Comparison of ENCODE assay signal across 2 cellular contexts in genomic region chr16:14286381-14287230, GRCh38.
TF ChIP-seq lines count a peak whose summit lies in the region.

No MANE protein-coding gene starts in this region.

TF ChIP-seq in A549, 52 proteins besides CTCF, POLR2A, EP300 and RAD21 (continued from another document):
- TF ChIP-seq KDM1A (IDR thresholded peaks at IDR 0.05; ENCODE audit: low read depth), result peak; percentile 95
- peak; percentile 83; the same call in 1 of the 2 replicates for TF ChIP-seq RCOR1 (IDR thresholded peaks at IDR 0.05; ENCODE audit: low read depth, low read length)
- no peak for TF ChIP-seq ESRRA (IDR thresholded peaks at IDR 0.05; ENCODE audit: borderline replicate concordance, low read length)
TF ChIP-seq in A549: peak in this region for 3.

TF ChIP-seq in GM12878, 131 proteins besides CTCF, POLR2A, EP300 and RAD21 (continued from another document):
- TF ChIP-seq ZNF687 (IDR thresholded peaks at IDR 0.05) (0 out of 2 replicates have a peak, but pooled peaks have one; percentile 37), SMC3 (IDR thresholded peaks at IDR 0.05; ENCODE audit: borderline replicate concordance, low read length) (peak; percentile 8; the same call in 1 of the 2 replicates), CREM (IDR thresholded peaks at IDR 0.05; ENCODE audit: low read depth) (0 out of 2 replicates have a peak, but pooled peaks have one; percentile 25), KLF5 (IDR thresholded peaks at IDR 0.05; ENCODE audit: partially characterized antibody) (no peak), ATF7 (IDR thresholded peaks at IDR 0.05; ENCODE audit: low read depth) (peak; percentile 21; the same call in 1 of the 2 replicates), ZNF217 (IDR thresholded peaks at IDR 0.05) (peak; percentile 93), MEF2B (IDR thresholded peaks at IDR 0.05; ENCODE audit: partially characterized antibody, poor library complexity, severe bottlenecking) (peak; percentile 35), ESRRA (IDR thresholded peaks at IDR 0.05; ENCODE audit: low read length) (0 out of 2 replicates have a peak, but pooled peaks have one; percentile 25), FOS (IDR thresholded peaks at IDR 0.05; ENCODE audit: borderline replicate concordance, extremely low read depth, insufficient read length) (no peak), SMARCA5 (IDR thresholded peaks at IDR 0.05) (peak; percentile 95), CREB1 (IDR thresholded peaks at IDR 0.05; ENCODE audit: low read depth) (peak; percentile 56), RB1 (IDR thresholded peaks at IDR 0.05; ENCODE audit: borderline replicate concordance) (no peak), YY1 (IDR thresholded peaks at IDR 0.05; ENCODE audit: low read depth, low read length) (peak; percentile 52; the same call in 1 of the 2 replicates), RELA (IDR thresholded peaks at IDR 0.05; ENCODE audit: borderline replicate concordance, partially characterized antibody) (peak; percentile 7), IRF5 (IDR thresholded peaks at IDR 0.05; ENCODE audit: borderline replicate concordance) (no peak), TCF3 (IDR thresholded peaks at IDR 0.05; ENCODE audit: borderline replicate concordance, insufficient read depth, low read depth, low read length) (0 out of 2 replicates have a peak, but pooled peaks have one; percentile 43), RBBP5 (conservative IDR thresholded peaks at IDR 0.05) (no peak), PAX8 (IDR thresholded peaks at IDR 0.05) (no peak), HCFC1 (IDR thresholded peaks at IDR 0.05; ENCODE audit: low read length) (no peak), RCOR1 (conservative IDR thresholded peaks at IDR 0.05; ENCODE audit: low read depth, low read length) (peak; percentile 55; the same call in 1 of the 2 replicates), ZNF274 (IDR thresholded peaks at IDR 0.05; ENCODE audit: insufficient read depth, insufficient read length) (no peak), MTA2 (IDR thresholded peaks at IDR 0.05; ENCODE audit: low read depth) (no peak), IKZF2 (IDR thresholded peaks at IDR 0.05) (peak in 1 of 2 experiments; percentile 23; a peak in 1 of 4 replicates), CBX5 (IDR thresholded peaks at IDR 0.05; ENCODE audit: low read depth) (0 out of 2 replicates have a peak, but pooled peaks have one; percentile 23), HDAC2 (IDR thresholded peaks at IDR 0.05) (no peak), ZSCAN29 (IDR thresholded peaks at IDR 0.05) (no peak), ATF2 (IDR thresholded peaks at IDR 0.05; ENCODE audit: low read length) (no peak), NBN (IDR thresholded peaks at IDR 0.05) (no peak), CBFB (IDR thresholded peaks at IDR 0.05; ENCODE audit: low read depth) (no peak)
- TF ChIP-seq, protein P1, sequence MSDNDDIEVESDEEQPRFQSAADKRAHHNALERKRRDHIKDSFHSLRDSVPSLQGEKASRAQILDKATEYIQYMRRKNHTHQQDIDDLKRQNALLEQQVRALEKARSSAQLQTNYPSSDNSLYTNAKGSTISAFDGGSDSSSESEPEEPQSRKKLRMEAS (IDR thresholded peaks at IDR 0.05; ENCODE audit: low read depth, low read length), result 0 out of 2 replicates have a peak, but pooled peaks have one; percentile 9
- TF ChIP-seq, protein P2, sequence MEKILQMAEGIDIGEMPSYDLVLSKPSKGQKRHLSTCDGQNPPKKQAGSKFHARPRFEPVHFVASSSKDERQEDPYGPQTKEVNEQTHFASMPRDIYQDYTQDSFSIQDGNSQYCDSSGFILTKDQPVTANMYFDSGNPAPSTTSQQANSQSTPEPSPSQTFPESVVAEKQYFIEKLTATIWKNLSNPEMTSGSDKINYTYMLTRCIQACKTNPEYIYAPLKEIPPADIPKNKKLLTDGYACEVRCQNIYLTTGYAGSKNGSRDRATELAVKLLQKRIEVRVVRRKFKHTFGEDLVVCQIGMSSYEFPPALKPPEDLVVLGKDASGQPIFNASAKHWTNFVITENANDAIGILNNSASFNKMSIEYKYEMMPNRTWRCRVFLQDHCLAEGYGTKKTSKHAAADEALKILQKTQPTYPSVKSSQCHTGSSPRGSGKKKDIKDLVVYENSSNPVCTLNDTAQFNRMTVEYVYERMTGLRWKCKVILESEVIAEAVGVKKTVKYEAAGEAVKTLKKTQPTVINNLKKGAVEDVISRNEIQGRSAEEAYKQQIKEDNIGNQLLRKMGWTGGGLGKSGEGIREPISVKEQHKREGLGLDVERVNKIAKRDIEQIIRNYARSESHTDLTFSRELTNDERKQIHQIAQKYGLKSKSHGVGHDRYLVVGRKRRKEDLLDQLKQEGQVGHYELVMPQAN (conservative IDR thresholded peaks at IDR 0.05), result peak; percentile 65; the same call in 1 of the 2 replicates
TF ChIP-seq in GM12878: peak in this region for 19.
